Comparison of ENCODE assay signal across 1 cellular context in genomic region chr19:29576761-29577661, GRCh38.
TF ChIP-seq lines count a peak whose summit lies in the region.

No MANE protein-coding gene starts in this region.

TF ChIP-seq in H1, 55 proteins besides CTCF, POLR2A, EP300 and RAD21:
- TF ChIP-seq CHD7 (IDR thresholded peaks at IDR 0.05; ENCODE audit: insufficient replicate concordance, low read length) = no peak
- TF ChIP-seq POLR2AphosphoS5 (IDR thresholded peaks at IDR 0.05; ENCODE audit: low read depth, low read length) = no peak
